Comparison of ENCODE assay signal across 15 cellular contexts in the genomic region with DNA sequence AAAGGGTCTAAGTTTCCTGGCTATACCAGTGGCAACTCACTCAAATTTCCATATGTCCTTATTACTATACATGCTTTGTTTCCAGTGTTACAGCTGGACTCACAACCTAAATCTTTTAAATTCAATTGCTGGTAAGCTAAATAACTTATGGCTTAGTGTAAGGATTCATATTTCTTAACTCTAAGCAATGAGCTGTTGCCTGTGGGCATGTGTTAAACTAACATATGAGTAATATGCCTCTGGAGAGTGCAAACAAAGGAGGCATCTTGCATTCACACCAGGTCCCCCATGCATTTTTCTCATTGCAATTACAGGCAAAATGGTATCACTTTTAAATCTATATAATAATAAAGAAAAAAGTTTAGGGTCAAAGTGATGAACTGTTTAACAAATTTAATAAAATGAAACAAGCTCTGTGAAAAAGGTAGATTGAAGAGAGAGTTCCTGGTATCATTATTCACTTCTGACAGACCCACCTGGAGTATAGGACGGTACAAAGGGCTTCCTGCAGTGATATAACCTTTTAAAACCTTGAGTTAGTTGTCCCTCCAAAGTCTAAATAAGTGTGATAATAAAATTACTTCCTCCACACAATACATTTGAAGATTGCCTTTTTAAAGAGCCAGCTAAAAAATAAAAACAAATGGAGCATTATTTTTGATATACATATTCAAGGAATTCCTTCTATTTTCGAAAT.
DNase-seq lines count a peak whose midpoint lies in the region; TF ChIP-seq lines count a peak whose summit lies in the region.
"Had no signal": no experiment of that assay in that cellular context is flagged by ENCODE, and none has a peak within 500 bp of the region (broad histone marks: within the 10 kb centered on the region; RNA-seq: fewer than 3 reads in every experiment).

No MANE protein-coding gene starts in this region.

- H3K27ac ChIP-seq in SK-N-MC, result peak overlapping the region; percentile 60; the same call in 1 of the 2 replicates
- H3K27ac ChIP-seq: cardiac muscle cell, uterus had no signal

- no peaks in the 10 kb centered on the region for H3K9me3 ChIP-seq in SK-N-MC (ENCODE audit: low read depth, low read length)
- H3K9me3 ChIP-seq: uterus had no signal

- no peaks in the 10 kb centered on the region for H3K36me3 ChIP-seq in SK-N-MC (ENCODE audit: insufficient read depth, low read length)
- H3K36me3 ChIP-seq: cardiac muscle cell, uterus had no signal

- H3K4me3 ChIP-seq in SK-N-MC (peak overlapping the region; percentile 3; the same call in 1 of the 2 replicates), fibroblast of pulmonary artery (replicated peaks; ENCODE audit: low read depth, low read length) (no peak overlapping the region)
- H3K4me3 ChIP-seq: cardiac muscle cell, uterus had no signal

- no peak for TF ChIP-seq CTCF in fibroblast of pulmonary artery (IDR thresholded peaks at IDR 0.05; ENCODE audit: low read length, missing control alignments)

- DNase-seq in SIG-M5 treated with dmso at 0.1 percent for 504 hours (lab: John Stamatoyannopoulos, UW; ENCODE audit: unreplicated experiment), result peak; percentile 23
- no peak for DNase-seq in SIG-M5 (lab: John Stamatoyannopoulos, UW)
- DNase-seq in SK-N-MC (ENCODE audit: low read depth, low spot score), result peak; percentile 52
- DNase-seq in fibroblast of pulmonary artery (ENCODE audit: low read depth), result peak; percentile 8
- peak; percentile 26 for DNase-seq in stromal cell of bone marrow (ENCODE audit: low read depth)
- DNase-seq in NCI-H524 treated with DMSO at 0.1 percent for 48 hours (lab: John Stamatoyannopoulos, UW), result no peak
- DNase-seq in C1 segment of cervical spinal cord (lab: John Stamatoyannopoulos, UW), result no peak
- no peak for DNase-seq in stimulated activated naive CD4-positive, alpha-beta T cell treated with Interleukin-2 at 50 U/mL for 16 hours (lab: John Stamatoyannopoulos, UW)
- DNase-seq: activated CD4-positive, alpha-beta T cell treated with anti-CD3 and anti-CD28 coated beads, Interleukin-2, amount 50 U/mL, for 48 hours; Kasumi-1; NCI-H2107; stimulated activated CD4-positive, alpha-beta T cell treated with anti-CD3 and anti-CD28 coated beads, Interleukin-2, amount 100 ng/mL, for 48 hours; T1000; uterus had no signal

- H3K9ac ChIP-seq in SK-N-MC (ENCODE audit: insufficient read length), result no peak overlapping the region

Comparison
In these comparisons a context has a peak if more than half of its experiments do, and no peak if none do; other contexts are left out.
1. DNase-seq: peak in SIG-M5 treated with dmso at 0.1 percent for 504 hours (single experiment), SK-N-MC (single experiment), fibroblast of pulmonary artery (single experiment) and stromal cell of bone marrow (single experiment); none in SIG-M5 (single experiment), NCI-H524 treated with DMSO at 0.1 percent for 48 hours (single experiment), C1 segment of cervical spinal cord (0 of 14) and stimulated activated naive CD4-positive, alpha-beta T cell treated with Interleukin-2 at 50 U/mL for 16 hours (single experiment).